ENCODE assay signal across 10 cellular contexts in the genomic region with DNA sequence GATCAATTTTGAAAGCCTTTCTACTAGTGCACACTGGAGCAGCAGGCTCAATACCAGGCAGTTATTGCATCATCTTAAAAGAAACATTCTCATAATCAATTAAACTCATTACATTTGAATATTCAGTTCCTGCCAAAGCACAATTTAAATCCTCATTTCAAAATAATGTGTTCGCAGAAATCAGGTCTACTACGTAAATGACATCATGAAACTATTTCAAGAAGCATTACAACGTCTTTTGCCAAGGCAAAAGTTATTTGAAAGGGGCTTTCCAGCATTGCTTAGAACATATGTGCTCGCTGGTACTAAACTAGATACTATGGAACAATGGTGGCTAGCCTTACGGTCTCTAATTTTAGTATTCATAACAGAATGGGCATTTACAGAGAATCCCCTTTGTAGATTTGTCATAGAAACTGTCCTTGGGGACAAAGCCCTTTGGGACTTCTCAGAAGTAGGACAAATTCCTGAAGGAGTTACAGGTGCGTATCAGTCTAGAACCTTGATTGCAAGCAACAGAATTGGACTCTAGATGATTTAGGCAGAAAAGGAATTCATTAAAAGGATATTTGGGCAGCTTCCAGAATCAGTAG. TPM values are rescaled to one million over a fixed set of nuclear protein-coding genes. Genes with fewer than 3 reads are reported as not detected.
DNase-seq lines count a peak whose midpoint lies in the region; ATAC-seq, FAIRE-seq and TF ChIP-seq lines count a peak whose summit lies in the region.
"Had no signal": no experiment of that assay in that cellular context is flagged by ENCODE, and none has a peak within 500 bp of the region (broad histone marks: within the 10 kb centered on the region; RNA-seq: fewer than 3 reads in every experiment).

No MANE protein-coding gene starts in this region.

- DNase-seq in NOMO-1 treated with DMSO at 0.1 percent for 48 hours (lab: John Stamatoyannopoulos, UW; ENCODE audit: unreplicated experiment) (peak; percentile 39), NOMO-1 treated with dmso at 0.1 percent for 144 hours (lab: John Stamatoyannopoulos, UW; ENCODE audit: unreplicated experiment) (no peak), SK-N-MC (ENCODE audit: low read depth, low spot score) (no peak), natural killer cell (no peak), GOT3 (lab: John Stamatoyannopoulos, UW) (no peak), urothelium cell line (ENCODE audit: low spot score) (no peak), GM10248 (ENCODE audit: extremely low spot score) (no peak)
- DNase-seq: caudate nucleus, foreskin melanocyte had no signal

- no peak for FAIRE-seq in urothelium cell line (lab: Jason Lieb, UNC)

- POLR2A ChIA-PET in GM10248 (lab: Yijun Ruan, JAX): interaction anchor here (0.8 to 2.3 kb wide), 2 partner anchors 28 to 30 kb away, joined by 4 to 7 read pairs; partner anchors contain the start of gene HUWE1

- peak overlapping the region; percentile 63; the same call in 1 of the 2 replicates for H3K27ac ChIP-seq in SK-N-MC

- H3K36me3 Mint-ChIP-seq in natural killer cell: no peaks in the 10 kb centered on the region

- H3K27me3 Mint-ChIP-seq in natural killer cell (ENCODE audit: low read depth in 2 of 2): no peaks in the 10 kb centered on the region

- ATAC-seq in GM21619 (IDR thresholded peaks at IDR 0.05; ENCODE audit: unreplicated experiment): peak; percentile 22
- peak in 2 of 3 donors; percentile 22 to 59 for ATAC-seq in natural killer cell

- no peaks in the 10 kb centered on the region for H3K36me3 ChIP-seq in SK-N-MC (ENCODE audit: insufficient read depth, low read length)

- intact Hi-C loops in natural killer cell (cut with micrococcal nuclease): loop anchor here (1.0 kb wide), 1 partner anchor 30 kb away; no protein-coding TSS in a partner anchor

- no peaks in the 10 kb centered on the region for H3K9me3 Mint-ChIP-seq in natural killer cell

- no peak overlapping the region for H3K4me3 ChIP-seq in SK-N-MC

- peaks cover 37 to 44% of the 10 kb centered on the region in 2 donors for H3K4me1 Mint-ChIP-seq in natural killer cell

- peak overlapping the region; percentile 94 to 100 for H3K27ac Mint-ChIP-seq in natural killer cell

- no peak overlapping the region for H3K9ac ChIP-seq in SK-N-MC (ENCODE audit: insufficient read length)

- no peak for TF ChIP-seq CTCF in natural killer cell (IDR thresholded peaks at IDR 0.05)
- TF ChIP-seq CTCF in GM10248 (IDR thresholded peaks at IDR 0.05; ENCODE audit: control extremely low read depth, extremely low read depth, low read depth, missing control alignments): no peak

- H3K4me3 Mint-ChIP-seq in natural killer cell: peak overlapping the region; percentile 81

- CTCF ChIA-PET in GM10248 (lab: Yijun Ruan, JAX): interaction anchor here (1.0 to 1.1 kb wide), 2 partner anchors 20 to 28 kb away, joined by 3 to 4 read pairs; partner anchors contain the start of gene HUWE1

- no peaks in the 10 kb centered on the region for H3K9me3 ChIP-seq in SK-N-MC (ENCODE audit: low read depth, low read length)

RNA-seq across cellular contexts. Expression of gene HUWE1, which starts 27.6 kb away (rescaled TPM):
- total RNA-seq in natural killer cell: 100 to 1,000 TPM; 187 to 241 (median 218) TPM
